1 cellular context compared by ENCODE assay signal in genomic region chr9:136496801-136497620, GRCh38.
A peak's percentile ranks its signal among the peaks of the same experiment; 100 is the strongest.
TF ChIP-seq lines count a peak whose summit lies in the region.

No MANE protein-coding gene starts in this region.

TF ChIP-seq in HepG2, 621 proteins besides CTCF, POLR2A, EP300 and RAD21:
- TF ChIP-seq STAT5B (CRISPR knock-in tag; IDR thresholded peaks at IDR 0.05) (no peak), HNRNPL (IDR thresholded peaks at IDR 0.05; ENCODE audit: low read depth, low read length) (0 out of 2 replicates have a peak, but pooled peaks have one; percentile 23)
TF ChIP-seq in HepG2: peak in this region for 1.
